ENCODE assay signal across 19 cellular contexts in genomic region chr5:140258016-140258415, GRCh38. TPM values are rescaled to one million over a fixed set of nuclear protein-coding genes. Genes with fewer than 3 reads are reported as not detected.
A peak's percentile ranks its signal among the peaks of the same experiment; 100 is the strongest.
DNase-seq lines count a peak whose midpoint lies in the region; ATAC-seq and TF ChIP-seq lines count a peak whose summit lies in the region.
"Had no signal": no experiment of that assay in that cellular context is flagged by ENCODE, and none has a peak within 500 bp of the region (broad histone marks: within the 10 kb centered on the region; RNA-seq: fewer than 3 reads in every experiment).

No MANE protein-coding gene starts in this region.

- DNase-seq in activated naive CD8-positive, alpha-beta T cell treated with anti-CD3 and anti-CD28 coated beads, Interleukin-2, amount 10 ng/mL, durations not matched to agents 7 days and 5 days, result no peak
- DNase-seq in activated naive CD8-positive, alpha-beta T cell treated with anti-CD3 and anti-CD28 coated beads, Interleukin-2, amount 50 U/mL, for 24 hours, result no peak
- DNase-seq in SJSA1 (ENCODE audit: low read depth in 1 of 2, low spot score in 2 of 2) (peak; percentile 80 to 94), fibroblast of mammary gland (ENCODE audit: low read depth) (peak; percentile 66), aorta (no peak), GM19240 (ENCODE audit: insufficient read length, low spot score) (no peak), Karpas-422 (no peak)
- DNase-seq: activated CD4-positive, CD25-positive, alpha-beta regulatory T cell; AML-193; DMS79 treated with DMSO at 0.1 percent for 48 hours; heart right ventricle; left colon; NCI-H1417; NCI-H2227 treated with DMSO at 0.1 percent for 48 hours; stimulated activated CD4-positive, alpha-beta T cell treated with anti-CD3 and anti-CD28 coated beads, Interleukin-15, amount 100 ng/mL, for 24 hours; testis had no signal

- TF ChIP-seq CTCF in fibroblast of mammary gland (conservative IDR thresholded peaks at IDR 0.05; ENCODE audit: control insufficient read depth, insufficient read depth, low read depth, low read length), result no peak

- H3K27ac ChIP-seq in SJSA1, result peak overlapping the region; percentile 94
- H3K27ac ChIP-seq in aorta (ENCODE audit: low read depth in 1 of 2, low read length in 2 of 2), result no peak overlapping the region
- no peak overlapping the region for H3K27ac ChIP-seq in Karpas-422 (ENCODE audit: low read length)
- H3K27ac ChIP-seq: heart right ventricle, prostate gland, testis had no signal

- no peaks in the 10 kb centered on the region for H3K9me3 Mint-ChIP-seq in activated naive CD8-positive, alpha-beta T cell treated with anti-CD3 and anti-CD28 coated beads, Interleukin-2, amount 10 ng/mL, durations not matched to agents 7 days and 5 days
- no peaks in the 10 kb centered on the region for H3K9me3 Mint-ChIP-seq in activated naive CD8-positive, alpha-beta T cell treated with anti-CD3 and anti-CD28 coated beads, Interleukin-2, amount 50 U/mL, for 24 hours

- H3K36me3 ChIP-seq in SJSA1 (peaks cover 17% of the 10 kb centered on the region; the same call in 1 of the 2 replicates), aorta (ENCODE audit: control insufficient read depth in 1 of 2, insufficient read depth in 2 of 2, low read length in 1 of 2) (peaks cover 0 to 2% of the 10 kb centered on the region in 2 donors), Karpas-422 (ENCODE audit: insufficient read depth, low read length) (peaks cover 9% of the 10 kb centered on the region)
- H3K36me3 ChIP-seq: prostate gland had no signal

- H2AFZ ChIP-seq in Karpas-422 (ENCODE audit: low read length), result no peak overlapping the region

- no peaks in the 10 kb centered on the region for H3K9me3 ChIP-seq in SJSA1 (replicated peaks)
- H3K9me3 ChIP-seq in aorta (ENCODE audit: control insufficient read depth, low read length), result no peaks in the 10 kb centered on the region
- no peaks in the 10 kb centered on the region for H3K9me3 ChIP-seq in Karpas-422 (ENCODE audit: low read length)
- H3K9me3 ChIP-seq: prostate gland, testis had no signal

- peaks cover 36% of the 10 kb centered on the region for H3K36me3 Mint-ChIP-seq in activated naive CD8-positive, alpha-beta T cell treated with anti-CD3 and anti-CD28 coated beads, Interleukin-2, amount 10 ng/mL, durations not matched to agents 7 days and 5 days
- peaks cover 23% of the 10 kb centered on the region for H3K36me3 Mint-ChIP-seq in activated naive CD8-positive, alpha-beta T cell treated with anti-CD3 and anti-CD28 coated beads, Interleukin-2, amount 50 U/mL, for 24 hours (ENCODE audit: low read depth)

- WGBS in aorta, 2 donors, result 72 to 74% methylated on average over 3 of the region's 3 CpGs

- H3K4me3 Mint-ChIP-seq in activated naive CD8-positive, alpha-beta T cell treated with anti-CD3 and anti-CD28 coated beads, Interleukin-2, amount 10 ng/mL, durations not matched to agents 7 days and 5 days, result no peak overlapping the region
- H3K4me3 Mint-ChIP-seq in activated naive CD8-positive, alpha-beta T cell treated with anti-CD3 and anti-CD28 coated beads, Interleukin-2, amount 50 U/mL, for 24 hours, result no peak overlapping the region

- H4K20me1 ChIP-seq in Karpas-422 (ENCODE audit: insufficient read depth, low read depth, low read length), result no peaks in the 10 kb centered on the region

- ATAC-seq in activated naive CD8-positive, alpha-beta T cell treated with anti-CD3 and anti-CD28 coated beads, Interleukin-2, amount 10 ng/mL, durations not matched to agents 7 days and 5 days (ENCODE audit: low read depth), result no peak
- ATAC-seq in activated naive CD8-positive, alpha-beta T cell treated with anti-CD3 and anti-CD28 coated beads, Interleukin-2, amount 50 U/mL, for 24 hours, result no peak
- no peak for ATAC-seq in aorta (ENCODE audit: low FRiP score)
- no peak for ATAC-seq in GM21825 (IDR thresholded peaks at IDR 0.05; ENCODE audit: unreplicated experiment)
- ATAC-seq: GM12878, heart right ventricle, left colon had no signal

- no peak overlapping the region for H3K4me2 ChIP-seq in Karpas-422 (ENCODE audit: low read depth, low read length, poor library complexity, severe bottlenecking)

- peak overlapping the region; percentile 62 for H3K27ac Mint-ChIP-seq in activated naive CD8-positive, alpha-beta T cell treated with anti-CD3 and anti-CD28 coated beads, Interleukin-2, amount 10 ng/mL, durations not matched to agents 7 days and 5 days
- no peak overlapping the region for H3K27ac Mint-ChIP-seq in activated naive CD8-positive, alpha-beta T cell treated with anti-CD3 and anti-CD28 coated beads, Interleukin-2, amount 50 U/mL, for 24 hours

- H3K4me1 ChIP-seq in SJSA1 (replicated peaks), result peaks cover 81% of the 10 kb centered on the region
- peaks cover 2 to 3% of the 10 kb centered on the region in 2 donors for H3K4me1 ChIP-seq in aorta (ENCODE audit: control insufficient read depth in 1 of 2, insufficient read depth in 2 of 2, low read length in 2 of 2)
- no peaks in the 10 kb centered on the region for H3K4me1 ChIP-seq in Karpas-422 (ENCODE audit: low read length)

- H3K4me1 Mint-ChIP-seq in activated naive CD8-positive, alpha-beta T cell treated with anti-CD3 and anti-CD28 coated beads, Interleukin-2, amount 10 ng/mL, durations not matched to agents 7 days and 5 days, result peaks cover 37% of the 10 kb centered on the region
- peaks cover 22% of the 10 kb centered on the region for H3K4me1 Mint-ChIP-seq in activated naive CD8-positive, alpha-beta T cell treated with anti-CD3 and anti-CD28 coated beads, Interleukin-2, amount 50 U/mL, for 24 hours

- peaks cover 53% of the 10 kb centered on the region for H3K79me2 ChIP-seq in Karpas-422 (ENCODE audit: low read length)

- no peaks in the 10 kb centered on the region for H3K27me3 Mint-ChIP-seq in activated naive CD8-positive, alpha-beta T cell treated with anti-CD3 and anti-CD28 coated beads, Interleukin-2, amount 10 ng/mL, durations not matched to agents 7 days and 5 days
- H3K27me3 Mint-ChIP-seq in activated naive CD8-positive, alpha-beta T cell treated with anti-CD3 and anti-CD28 coated beads, Interleukin-2, amount 50 U/mL, for 24 hours, result no peaks in the 10 kb centered on the region

- H3K27me3 ChIP-seq in SJSA1 (replicated peaks) (no peaks in the 10 kb centered on the region), aorta (ENCODE audit: control insufficient read depth in 1 of 2, insufficient read depth in 2 of 2, low read length in 1 of 2) (no peaks in the 10 kb centered on the region), Karpas-422 (ENCODE audit: low read length) (no peaks in the 10 kb centered on the region)
- H3K27me3 ChIP-seq: heart right ventricle, testis had no signal

- H3K4me3 ChIP-seq in SJSA1, result no peak overlapping the region
- no peak overlapping the region for H3K4me3 ChIP-seq in fibroblast of mammary gland (ENCODE audit: control insufficient read depth, low read depth, low read length)
- H3K4me3 ChIP-seq in aorta (ENCODE audit: low read length in 2 of 2), result no peak overlapping the region
- H3K4me3 ChIP-seq in Karpas-422 (ENCODE audit: low read length), result no peak overlapping the region
- H3K4me3 ChIP-seq: GM12878, heart right ventricle, prostate gland, testis had no signal

- no peak overlapping the region for H3K9ac ChIP-seq in Karpas-422 (ENCODE audit: low read length)

- no peaks in the 10 kb centered on the region for H3K9me2 ChIP-seq in Karpas-422 (replicated peaks; ENCODE audit: insufficient read depth, low read length)

- POLR2A ChIA-PET in activated naive CD8-positive, alpha-beta T cell treated with anti-CD3 and anti-CD28 coated beads, Interleukin-2, amount 10 ng/mL, durations not matched to agents 7 days and 5 days (lab: Charles Lee), result interaction anchor here (1.1 kb wide), 1 partner anchor 20 kb away, joined by 3 read pairs; no protein-coding TSS in a partner anchor

- intact Hi-C loops in aorta (cut with DNase I), result no loop called here

RNA-seq across cellular contexts. Expression of gene PFDN1, which starts 44.9 kb away (rescaled TPM):
- total RNA-seq in activated naive CD8-positive, alpha-beta T cell treated with anti-CD3 and anti-CD28 coated beads, Interleukin-2, amount 10 ng/mL, durations not matched to agents 7 days and 5 days, result 10 to 100 TPM; 47.7 to 48.3 TPM
- 200 and 218 TPM in 2 replicates for total RNA-seq in SJSA1 (2014; rRNA removed; shearing (Covaris generic))
- 10 to 100 TPM; 31.8 to 43.6 TPM for total RNA-seq in aorta
- 10 to 100 TPM; 74.1 to 89.5 TPM for polyA plus RNA-seq in aorta
- total RNA-seq in Karpas-422 (2014; rRNA removed; shearing (Covaris generic); ENCODE audit: low replicate concordance), result 28.2 and 49.8 TPM in 2 replicates

Comparison
In these comparisons a context has a peak if more than half of its experiments do, and no peak if none do; other contexts are left out.
1. DNase-seq: peak in SJSA1 (2 of 2) and fibroblast of mammary gland (single experiment); none in activated naive CD8-positive, alpha-beta T cell treated with anti-CD3 and anti-CD28 coated beads, Interleukin-2, amount 10 ng/mL, durations not matched to agents 7 days and 5 days (single experiment), activated naive CD8-positive, alpha-beta T cell treated with anti-CD3 and anti-CD28 coated beads, Interleukin-2, amount 50 U/mL, for 24 hours (single experiment), aorta (0 of 2), GM19240 (single experiment) and Karpas-422 (single experiment).